In the genomic region with DNA sequence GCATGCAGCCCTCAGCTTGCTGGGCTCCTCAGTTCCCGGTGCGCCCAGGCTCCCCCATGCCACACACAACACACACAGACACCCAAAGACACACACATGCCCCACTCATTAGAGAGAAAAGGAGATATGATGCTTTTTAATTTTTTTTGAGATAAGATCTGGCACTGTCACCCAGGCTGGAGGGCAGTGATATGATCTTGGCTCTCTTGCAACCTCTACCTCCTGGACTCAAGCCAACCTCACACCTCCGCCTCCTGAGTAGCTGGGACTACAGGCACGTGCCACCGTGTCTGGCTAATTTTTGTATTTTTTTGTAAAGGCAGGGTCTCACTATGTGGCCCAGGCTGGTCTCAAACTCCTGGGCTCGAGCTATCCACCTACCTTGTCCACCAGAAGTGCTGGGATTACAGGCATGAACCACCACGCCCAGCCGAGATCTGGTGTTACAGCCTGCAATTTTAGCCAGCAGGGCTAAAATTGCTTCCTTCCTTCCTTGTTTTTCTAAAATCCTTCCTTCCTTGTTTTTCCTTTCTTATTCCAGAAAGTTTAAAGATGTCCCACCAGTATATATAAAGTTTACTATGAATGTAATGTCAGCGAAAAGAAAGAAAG, we compare ENCODE assay signal across 16 cellular contexts.
"Had no signal": no experiment of that assay in that cellular context is flagged by ENCODE, and none has a peak within 500 bp of the region (broad histone marks: within the 10 kb centered on the region; RNA-seq: fewer than 3 reads in every experiment).

No MANE protein-coding gene starts in this region.

- H3K36me3 ChIP-seq: sigmoid colon, stomach, thoracic aorta had no signal

- H3K27ac ChIP-seq: stomach, thoracic aorta had no signal

- H3K4me3 Mint-ChIP-seq: activated T-helper 1 cell treated with anti-CD3 and anti-CD28 coated beads, Interleukin-12 subunit alpha, Interleukin-12 subunit beta, Interleukin-2, Interleukin-4 antibody, amounts not matched to agents 30 ng/mL and 10 ng/mL and 1 ng/mL, durations not matched to agents 14 hours and 24 hours and 36 hours; nephron had no signal

- H3K27ac Mint-ChIP-seq: activated T-helper 1 cell treated with anti-CD3 and anti-CD28 coated beads, Interleukin-12 subunit alpha, Interleukin-12 subunit beta, Interleukin-2, Interleukin-4 antibody, amounts not matched to agents 30 ng/mL and 10 ng/mL and 1 ng/mL, durations not matched to agents 14 hours and 24 hours and 36 hours; nephron had no signal

- H3K27me3 ChIP-seq: sigmoid colon, stomach had no signal

- H3K4me3 ChIP-seq: sigmoid colon, stomach, thoracic aorta had no signal

- H3K9me3 Mint-ChIP-seq: activated T-helper 1 cell treated with anti-CD3 and anti-CD28 coated beads, Interleukin-12 subunit alpha, Interleukin-12 subunit beta, Interleukin-2, Interleukin-4 antibody, amounts not matched to agents 30 ng/mL and 10 ng/mL and 1 ng/mL, durations not matched to agents 14 hours and 24 hours and 36 hours; nephron had no signal

- ATAC-seq: left cardiac atrium had no signal

- DNase-seq: activated CD4-positive, alpha-beta T cell treated with anti-CD3 and anti-CD28 coated beads, Interleukin-2, amount 50 U/mL, for 48 hours; activated CD4-positive, CD25-positive, alpha-beta regulatory T cell treated with anti-CD3 and anti-CD28 coated beads, Interleukin-2, amount 50 U/mL, for 72 hours; activated CD8-positive, alpha-beta memory T cell treated with anti-CD3 and anti-CD28 coated beads, Interleukin-2, amount 50 U/mL, for 4 hours; activated naive CD4-positive, alpha-beta T cell treated with Interleukin-2 at 50 U/mL for 16 hours; caudate nucleus; effector memory CD4-positive, alpha-beta T cell; hippocampal formation; left cardiac atrium; occipital lobe; SIG-M5; sigmoid colon; stimulated activated CD4-positive, alpha-beta T cell treated with anti-CD3 and anti-CD28 coated beads, Interleukin-4, amount 100 ng/mL, for 24 hours; stomach had no signal

- H3K9me3 ChIP-seq: sigmoid colon, stomach, thoracic aorta had no signal
